23 cellular contexts compared by ENCODE assay signal in the genomic region with DNA sequence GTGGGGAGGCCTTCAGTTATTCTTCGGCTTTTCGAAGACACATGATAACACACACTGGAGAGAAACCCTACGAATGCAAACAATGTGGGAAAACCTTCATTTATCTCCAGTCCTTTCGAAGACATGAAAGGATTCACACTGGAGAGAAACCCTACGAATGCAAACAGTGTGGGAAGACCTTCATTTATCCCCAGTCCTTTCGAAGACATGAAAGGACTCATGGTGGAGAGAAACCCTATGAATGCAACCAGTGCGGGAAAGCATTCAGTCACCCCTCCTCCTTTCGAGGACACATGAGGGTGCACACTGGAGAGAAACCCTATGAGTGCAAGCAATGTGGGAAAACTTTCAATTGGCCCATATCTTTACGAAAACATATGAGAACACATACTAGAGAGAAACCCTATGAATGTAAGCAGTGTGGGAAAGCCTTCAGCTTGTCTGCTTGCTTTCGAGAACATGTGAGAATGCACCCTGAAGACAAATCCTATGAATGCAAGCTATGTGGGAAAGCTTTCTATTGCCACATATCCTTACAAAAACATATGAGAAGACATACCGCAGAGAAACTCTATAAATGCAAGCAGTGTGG. TPM values are rescaled to one million over a fixed set of nuclear protein-coding genes. Genes with fewer than 3 reads are reported as not detected.
"Had no signal": no experiment of that assay in that cellular context is flagged by ENCODE, and none has a peak within 500 bp of the region (broad histone marks: within the 10 kb centered on the region; RNA-seq: fewer than 3 reads in every experiment).

No MANE protein-coding gene starts in this region.

- H3K4me3 ChIP-seq: hepatocyte, pancreas, tibial artery had no signal

- H2AFZ ChIP-seq: hepatocyte had no signal

- ATAC-seq: activated T-helper 17 cell treated with anti-CD3 and anti-CD28 coated beads, Interleukin-2, amount 50 U/mL, for 72 hours; esophagus mucosa; pancreas; right cardiac atrium had no signal

- H3K4me2 ChIP-seq: hepatocyte had no signal

- FAIRE-seq: bronchial epithelial cell, frontal cortex, pancreas, TTC549 had no signal

- H3K27me3 ChIP-seq: hepatocyte, pancreas, tibial artery had no signal

- H3K27ac ChIP-seq: hepatocyte, pancreas, tibial artery had no signal

- DNase-seq: activated CD4-positive, alpha-beta T cell treated with anti-CD3 and anti-CD28 coated beads, Interleukin-2, amount 50 U/mL, for 4 hours; activated CD8-positive, alpha-beta memory T cell treated with anti-CD3 and anti-CD28 coated beads for 24 hours; activated CD8-positive, alpha-beta memory T cell treated with anti-CD3 and anti-CD28 coated beads, Interleukin-2, amount 50 U/mL, for 4 hours; activated T-cell treated with anti-CD3 and anti-CD28 coated beads, Interleukin-2, amount 50 U/mL, for 24 hours; amniotic stem cell; effector CD4-positive, alpha-beta T cell; glutamatergic neuron; nephron progenitor cell; pancreas; right cardiac atrium; stimulated activated CD4-positive, alpha-beta T cell treated with anti-CD3 and anti-CD28 coated beads, Interleukin-1b, Interleukin-23, amount 100 ng/mL, for 48 hours; T-helper 1 cell; tibial artery had no signal

- H3K4me1 ChIP-seq: pancreas, tibial artery had no signal

RNA-seq across cellular contexts. Expression of a gene that starts 14.0 kb away (rescaled TPM):
- total RNA-seq: endothelial cell of umbilical vein, mononuclear cell, pulmonary artery endothelial cell, ureter had no signal
- polyA plus RNA-seq: hepatocyte, pancreas, right cardiac atrium had no signal
